16 cellular contexts compared by ENCODE assay signal in genomic region chr2:121809607-121810006, GRCh38. TPM values are rescaled to one million over a fixed set of nuclear protein-coding genes. Genes with fewer than 3 reads are reported as not detected.
DNase-seq lines count a peak whose midpoint lies in the region; ATAC-seq and TF ChIP-seq lines count a peak whose summit lies in the region.
"Had no signal": no experiment of that assay in that cellular context is flagged by ENCODE, and none has a peak within 500 bp of the region (broad histone marks: within the 10 kb centered on the region; RNA-seq: fewer than 3 reads in every experiment).

No MANE protein-coding gene starts in this region.

- H3K9me3 ChIP-seq in mucosa of descending colon (no peaks in the 10 kb centered on the region), esophagus muscularis mucosa (no peaks in the 10 kb centered on the region), ovary (no peaks in the 10 kb centered on the region)
- H3K9me3 ChIP-seq: Caco-2 had no signal

- no peak for TF ChIP-seq POLR2A in esophagus muscularis mucosa (IDR thresholded peaks at IDR 0.05; ENCODE audit: low read depth)
- TF ChIP-seq POLR2A in ovary (IDR thresholded peaks at IDR 0.05): no peak

- H3K27me3 ChIP-seq in esophagus muscularis mucosa (no peaks in the 10 kb centered on the region), ovary (no peaks in the 10 kb centered on the region)

- H3K4me3 ChIP-seq in mucosa of descending colon (no peak overlapping the region), esophagus muscularis mucosa (no peak overlapping the region), ovary (no peak overlapping the region)
- H3K4me3 ChIP-seq: GM23248 had no signal

- TF ChIP-seq CTCF in mucosa of descending colon (IDR thresholded peaks at IDR 0.05) (no peak), esophagus muscularis mucosa (IDR thresholded peaks at IDR 0.05) (no peak), ovary (IDR thresholded peaks at IDR 0.05) (no peak)

- DNase-seq in NCI-H2029 treated with DMSO at 0.1 percent for 48 hours (lab: John Stamatoyannopoulos, UW) (peak; percentile 37), SW480 (ENCODE audit: low spot score) (peak; percentile 98), mucosa of descending colon (no peak), HEK293T (ENCODE audit: extremely low spot score) (no peak), esophagus muscularis mucosa (ENCODE audit: extremely low spot score) (no peak), ovary (no peak)
- DNase-seq: Caco-2; CD4-positive, CD25-positive, alpha-beta regulatory T cell; DMS153; GM23248; KG1; NCI-H1436; NCI-H2081; NCI-H226 had no signal

- intact Hi-C loops in mucosa of descending colon (cut with DNase I, micrococcal nuclease): no loop called here
- intact Hi-C loops in esophagus muscularis mucosa (cut with DNase I): no loop called here
- intact Hi-C loops in ovary (cut with DNase I): no loop called here

- TF ChIP-seq EP300 in esophagus muscularis mucosa (IDR thresholded peaks at IDR 0.05) (no peak), ovary (IDR thresholded peaks at IDR 0.05) (no peak)

- 51% methylated on average over 4 of the region's 4 CpGs for WGBS in esophagus muscularis mucosa
- 38 to 55% (median 49%) methylated on average over 4 of the region's 4 CpGs for WGBS in ovary, 3 donors

- ATAC-seq in mucosa of descending colon: peak; percentile 11
- ATAC-seq in GM21447 (IDR thresholded peaks at IDR 0.05; ENCODE audit: unreplicated experiment): no peak
- ATAC-seq: Right ventricle myocardium inferior had no signal

- POLR2A ChIA-PET in HEK293T (lab: Yijun Ruan, JAX): no interaction called here

- CTCF ChIA-PET in HEK293T (lab: Yijun Ruan, JAX): no interaction called here

- H3K27ac ChIP-seq in esophagus muscularis mucosa (replicated peaks in 1 of 4): no peak overlapping the region
- H3K27ac ChIP-seq in ovary: no peak overlapping the region
- H3K27ac ChIP-seq: GM23248 had no signal

- no peaks in the 10 kb centered on the region for H3K4me1 ChIP-seq in mucosa of descending colon (ENCODE audit: low read depth)
- peaks cover 0 to 8% (median 7%) of the 10 kb centered on the region in 4 donors for H3K4me1 ChIP-seq in esophagus muscularis mucosa
- H3K4me1 ChIP-seq in ovary (ENCODE audit: insufficient read depth): no peaks in the 10 kb centered on the region
- H3K4me1 ChIP-seq: Caco-2 had no signal

- H3K36me3 ChIP-seq in mucosa of descending colon (ENCODE audit: low read depth) (no peaks in the 10 kb centered on the region), esophagus muscularis mucosa (no peaks in the 10 kb centered on the region), ovary (no peaks in the 10 kb centered on the region)

TF ChIP-seq in HEK293T, 16 proteins besides CTCF, POLR2A, EP300 and RAD21:
- no peak for TF ChIP-seq SUZ12 (IDR thresholded peaks at IDR 0.05)

RNA-seq across cellular contexts. Expression of gene TSN, which starts 54.2 kb away (rescaled TPM):
- total RNA-seq in mucosa of descending colon (10 to 100 TPM; 45.9 to 52.4 (median 47.3) TPM), esophagus muscularis mucosa (10 to 100 TPM; 24.5 to 33.6 (median 26.3) TPM), ovary (10 to 100 TPM; 28.5 to 64.1 (median 53.7) TPM)
- 10 to 100 TPM; 31.0 to 44.7 TPM for polyA plus RNA-seq in ovary

Comparison
In these comparisons a context has a peak if more than half of its experiments do, and no peak if none do; other contexts are left out.
1. DNase-seq: peak in NCI-H2029 treated with DMSO at 0.1 percent for 48 hours (single experiment) and SW480 (single experiment); none in mucosa of descending colon (0 of 3), HEK293T (single experiment), esophagus muscularis mucosa (single experiment) and ovary (0 of 5).